Comparison of ENCODE assay signal across 1 cellular context in the genomic region with DNA sequence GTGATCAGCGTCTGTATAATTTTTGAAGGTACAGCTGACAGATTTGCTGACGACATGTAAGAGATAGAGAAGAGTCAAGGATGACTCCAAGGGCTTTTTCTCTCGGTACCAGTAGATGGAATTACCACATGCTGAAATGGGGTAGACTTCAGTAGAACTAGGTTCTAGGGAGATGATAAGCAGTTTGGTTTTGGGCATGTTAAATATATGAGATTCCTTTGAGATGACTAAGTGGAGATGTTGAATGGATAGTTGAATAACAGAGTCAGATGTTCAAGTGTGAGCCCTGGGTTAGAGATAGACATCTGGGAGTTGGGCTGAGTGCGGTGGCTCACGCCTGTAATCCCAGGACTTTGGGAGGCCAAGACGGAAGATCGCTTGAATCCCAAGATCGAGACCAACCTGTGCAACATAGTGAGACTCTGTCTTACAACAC.
TF ChIP-seq lines count a peak whose summit lies in the region.

No MANE protein-coding gene starts in this region.

TF ChIP-seq in GM12878, 131 proteins besides CTCF, POLR2A, EP300 and RAD21 (continued from another document):
- TF ChIP-seq, protein P1, sequence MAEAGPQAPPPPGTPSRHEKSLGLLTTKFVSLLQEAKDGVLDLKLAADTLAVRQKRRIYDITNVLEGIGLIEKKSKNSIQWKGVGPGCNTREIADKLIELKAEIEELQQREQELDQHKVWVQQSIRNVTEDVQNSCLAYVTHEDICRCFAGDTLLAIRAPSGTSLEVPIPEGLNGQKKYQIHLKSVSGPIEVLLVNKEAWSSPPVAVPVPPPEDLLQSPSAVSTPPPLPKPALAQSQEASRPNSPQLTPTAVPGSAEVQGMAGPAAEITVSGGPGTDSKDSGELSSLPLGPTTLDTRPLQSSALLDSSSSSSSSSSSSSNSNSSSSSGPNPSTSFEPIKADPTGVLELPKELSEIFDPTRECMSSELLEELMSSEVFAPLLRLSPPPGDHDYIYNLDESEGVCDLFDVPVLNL (IDR thresholded peaks at IDR 0.05; ENCODE audit: low read depth, low read length): no peak
- TF ChIP-seq SIX5 (IDR thresholded peaks at IDR 0.05; ENCODE audit: low read depth, low read length, severe bottlenecking) (no peak), CREB1 (IDR thresholded peaks at IDR 0.05; ENCODE audit: low read depth) (no peak), JUND (IDR thresholded peaks at IDR 0.05; ENCODE audit: low read depth, low read length) (no peak), SREBF2 (IDR thresholded peaks at IDR 0.05; ENCODE audit: low read length) (no peak), LARP7 (IDR thresholded peaks at IDR 0.05) (no peak), ZNF207 (IDR thresholded peaks at IDR 0.05; ENCODE audit: borderline replicate concordance) (no peak), NBN (IDR thresholded peaks at IDR 0.05) (no peak)
- TF ChIP-seq, protein P2, sequence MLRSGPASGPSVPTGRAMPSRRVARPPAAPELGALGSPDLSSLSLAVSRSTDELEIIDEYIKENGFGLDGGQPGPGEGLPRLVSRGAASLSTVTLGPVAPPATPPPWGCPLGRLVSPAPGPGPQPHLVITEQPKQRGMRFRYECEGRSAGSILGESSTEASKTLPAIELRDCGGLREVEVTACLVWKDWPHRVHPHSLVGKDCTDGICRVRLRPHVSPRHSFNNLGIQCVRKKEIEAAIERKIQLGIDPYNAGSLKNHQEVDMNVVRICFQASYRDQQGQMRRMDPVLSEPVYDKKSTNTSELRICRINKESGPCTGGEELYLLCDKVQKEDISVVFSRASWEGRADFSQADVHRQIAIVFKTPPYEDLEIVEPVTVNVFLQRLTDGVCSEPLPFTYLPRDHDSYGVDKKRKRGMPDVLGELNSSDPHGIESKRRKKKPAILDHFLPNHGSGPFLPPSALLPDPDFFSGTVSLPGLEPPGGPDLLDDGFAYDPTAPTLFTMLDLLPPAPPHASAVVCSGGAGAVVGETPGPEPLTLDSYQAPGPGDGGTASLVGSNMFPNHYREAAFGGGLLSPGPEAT (IDR thresholded peaks at IDR 0.05; ENCODE audit: low read depth): no peak
- TF ChIP-seq, protein P3, sequence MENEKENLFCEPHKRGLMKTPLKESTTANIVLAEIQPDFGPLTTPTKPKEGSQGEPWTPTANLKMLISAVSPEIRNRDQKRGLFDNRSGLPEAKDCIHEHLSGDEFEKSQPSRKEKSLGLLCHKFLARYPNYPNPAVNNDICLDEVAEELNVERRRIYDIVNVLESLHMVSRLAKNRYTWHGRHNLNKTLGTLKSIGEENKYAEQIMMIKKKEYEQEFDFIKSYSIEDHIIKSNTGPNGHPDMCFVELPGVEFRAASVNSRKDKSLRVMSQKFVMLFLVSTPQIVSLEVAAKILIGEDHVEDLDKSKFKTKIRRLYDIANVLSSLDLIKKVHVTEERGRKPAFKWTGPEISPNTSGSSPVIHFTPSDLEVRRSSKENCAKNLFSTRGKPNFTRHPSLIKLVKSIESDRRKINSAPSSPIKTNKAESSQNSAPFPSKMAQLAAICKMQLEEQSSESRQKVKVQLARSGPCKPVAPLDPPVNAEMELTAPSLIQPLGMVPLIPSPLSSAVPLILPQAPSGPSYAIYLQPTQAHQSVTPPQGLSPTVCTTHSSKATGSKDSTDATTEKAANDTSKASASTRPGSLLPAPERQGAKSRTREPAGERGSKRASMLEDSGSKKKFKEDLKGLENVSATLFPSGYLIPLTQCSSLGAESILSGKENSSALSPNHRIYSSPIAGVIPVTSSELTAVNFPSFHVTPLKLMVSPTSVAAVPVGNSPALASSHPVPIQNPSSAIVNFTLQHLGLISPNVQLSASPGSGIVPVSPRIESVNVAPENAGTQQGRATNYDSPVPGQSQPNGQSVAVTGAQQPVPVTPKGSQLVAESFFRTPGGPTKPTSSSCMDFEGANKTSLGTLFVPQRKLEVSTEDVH (IDR thresholded peaks at IDR 0.05; ENCODE audit: low read depth, partially characterized antibody): no peak
